Comparison of ENCODE assay signal across 10 cellular contexts in the genomic region with DNA sequence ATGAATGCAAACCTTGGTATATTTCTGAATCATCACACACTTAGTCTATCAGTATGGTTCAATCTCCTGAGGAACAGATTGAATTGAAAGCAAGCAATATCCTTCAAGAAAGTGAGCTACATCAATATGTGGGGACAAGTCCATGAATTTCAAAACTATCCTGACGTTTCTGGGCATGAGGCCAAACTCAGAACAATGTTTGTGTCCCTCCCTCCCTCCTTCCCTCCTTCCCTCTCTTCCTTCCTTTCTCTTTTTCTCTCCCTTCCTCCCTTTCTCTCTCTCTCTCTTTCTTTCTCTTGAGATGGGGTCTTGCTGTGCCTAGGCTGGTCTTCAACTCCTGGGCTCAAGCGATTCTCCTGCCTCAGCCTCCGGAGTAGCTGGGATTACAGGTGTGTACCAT. TPM values are rescaled to one million over a fixed set of nuclear protein-coding genes. Genes with fewer than 3 reads are reported as not detected.
DNase-seq lines count a peak whose midpoint lies in the region.
"Had no signal": no experiment of that assay in that cellular context is flagged by ENCODE, and none has a peak within 500 bp of the region (broad histone marks: within the 10 kb centered on the region; RNA-seq: fewer than 3 reads in every experiment).

No MANE protein-coding gene starts in this region.

- POLR2A ChIA-PET in CD4-positive, alpha-beta memory T cell (lab: Charles Lee; ENCODE audit: partially characterized antibody) = interaction anchor here (0.7 to 10.9 kb wide), 8 partner anchors 8 to 186 kb away, joined by 3 to 1033 read pairs (median 7); a partner anchor contains a TSS

- H3K36me3 ChIP-seq in CD4-positive, alpha-beta memory T cell (ENCODE audit: insufficient read depth, low read length) = no peaks in the 10 kb centered on the region

- H3K9me3 ChIP-seq in CD4-positive, alpha-beta memory T cell (ENCODE audit: control insufficient read depth in 1 of 2, low read length in 2 of 2) = no peaks in the 10 kb centered on the region
- H3K9me3 ChIP-seq: MG63 had no signal

- peaks cover 22 to 29% of the 10 kb centered on the region in 2 donors for H3K36me3 Mint-ChIP-seq in CD4-positive, alpha-beta memory T cell
- peaks cover 39% of the 10 kb centered on the region for H3K36me3 Mint-ChIP-seq in activated T-helper 1 cell treated with anti-CD3 and anti-CD28 coated beads, Interleukin-12 subunit alpha, Interleukin-12 subunit beta, Interleukin-2, Interleukin-4 antibody, amounts not matched to agents 30 ng/mL and 10 ng/mL and 1 ng/mL, durations not matched to agents 14 hours and 24 hours and 36 hours (ENCODE audit: low read depth)

- DNase-seq in CD4-positive, alpha-beta memory T cell = no peak
- DNase-seq in HT-29 (ENCODE audit: low spot score) (peak; percentile 19), iris pigment epithelial cell (ENCODE audit: low read depth) (peak; percentile 76), OCI-M2 (lab: John Stamatoyannopoulos, UW; ENCODE audit: unreplicated experiment) (no peak), NCI-H345 (lab: John Stamatoyannopoulos, UW) (no peak)
- DNase-seq in activated T-helper 1 cell treated with anti-CD3 and anti-CD28 coated beads, Interleukin-12 subunit alpha, Interleukin-12 subunit beta, Interleukin-2, Interleukin-4 antibody, amounts not matched to agents 30 ng/mL and 10 ng/mL and 1 ng/mL, durations not matched to agents 14 hours and 24 hours and 36 hours (ENCODE audit: low spot score) = no peak
- DNase-seq in stimulated activated naive CD4-positive, alpha-beta T cell treated with Interleukin-2 at 50 U/mL for 16 hours (lab: John Stamatoyannopoulos, UW) = no peak
- no peak for DNase-seq in activated effector memory CD4-positive, alpha-beta T cell treated with anti-CD3 and anti-CD28 coated beads, Interleukin-2, amount 50 U/mL, for 16 hours
- DNase-seq: MG63, T1000 had no signal

- peaks cover 48 to 67% (median 59%) of the 10 kb centered on the region in 4 donors for H3K4me1 Mint-ChIP-seq in CD4-positive, alpha-beta memory T cell
- peaks cover 64% of the 10 kb centered on the region for H3K4me1 Mint-ChIP-seq in activated T-helper 1 cell treated with anti-CD3 and anti-CD28 coated beads, Interleukin-12 subunit alpha, Interleukin-12 subunit beta, Interleukin-2, Interleukin-4 antibody, amounts not matched to agents 30 ng/mL and 10 ng/mL and 1 ng/mL, durations not matched to agents 14 hours and 24 hours and 36 hours (ENCODE audit: low read depth)

- H3K27me3 ChIP-seq in CD4-positive, alpha-beta memory T cell (ENCODE audit: insufficient read depth, low read length) = no peaks in the 10 kb centered on the region
- H3K27me3 ChIP-seq: MG63 had no signal

- intact Hi-C loops in CD4-positive, alpha-beta memory T cell (cut with micrococcal nuclease) = loop anchor here (1.0 to 10.0 kb wide), 3 partner anchors 8 to 1484 kb away; a partner anchor contains a TSS
- intact Hi-C loops in activated T-helper 1 cell treated with anti-CD3 and anti-CD28 coated beads, Interleukin-12 subunit alpha, Interleukin-12 subunit beta, Interleukin-2, Interleukin-4 antibody, amounts not matched to agents 30 ng/mL and 10 ng/mL and 1 ng/mL, durations not matched to agents 14 hours and 24 hours and 36 hours (cut with micrococcal nuclease) = loop anchor here (1.0 kb wide), 2 partner anchors 8 to 26 kb away; no protein-coding TSS in a partner anchor

- H3K27ac Mint-ChIP-seq in CD4-positive, alpha-beta memory T cell = peak overlapping the region; percentile 2 to 98 (median 97)
- H3K27ac Mint-ChIP-seq in activated T-helper 1 cell treated with anti-CD3 and anti-CD28 coated beads, Interleukin-12 subunit alpha, Interleukin-12 subunit beta, Interleukin-2, Interleukin-4 antibody, amounts not matched to agents 30 ng/mL and 10 ng/mL and 1 ng/mL, durations not matched to agents 14 hours and 24 hours and 36 hours = peak overlapping the region; percentile 74

- CTCF ChIA-PET in CD4-positive, alpha-beta memory T cell (lab: Charles Lee; ENCODE audit: partially characterized antibody) = interaction anchor here (1.1 to 2.0 kb wide), 4 partner anchors 8 to 30 kb away, joined by 4 to 29 read pairs (median 18); a partner anchor contains a TSS

- H3K27ac ChIP-seq in CD4-positive, alpha-beta memory T cell (ENCODE audit: low read depth, low read length) = peak overlapping the region; percentile 20

- H3K4me3 Mint-ChIP-seq in CD4-positive, alpha-beta memory T cell = peak overlapping the region in 4 of 8 donors; percentile 13 to 83 (median 38)
- no peak overlapping the region for H3K4me3 Mint-ChIP-seq in activated T-helper 1 cell treated with anti-CD3 and anti-CD28 coated beads, Interleukin-12 subunit alpha, Interleukin-12 subunit beta, Interleukin-2, Interleukin-4 antibody, amounts not matched to agents 30 ng/mL and 10 ng/mL and 1 ng/mL, durations not matched to agents 14 hours and 24 hours and 36 hours

- no peaks in the 10 kb centered on the region for H3K27me3 Mint-ChIP-seq in CD4-positive, alpha-beta memory T cell
- H3K27me3 Mint-ChIP-seq in activated T-helper 1 cell treated with anti-CD3 and anti-CD28 coated beads, Interleukin-12 subunit alpha, Interleukin-12 subunit beta, Interleukin-2, Interleukin-4 antibody, amounts not matched to agents 30 ng/mL and 10 ng/mL and 1 ng/mL, durations not matched to agents 14 hours and 24 hours and 36 hours (ENCODE audit: insufficient read depth) = no peaks in the 10 kb centered on the region

- no peaks in the 10 kb centered on the region for H3K9me3 Mint-ChIP-seq in CD4-positive, alpha-beta memory T cell
- H3K9me3 Mint-ChIP-seq in activated T-helper 1 cell treated with anti-CD3 and anti-CD28 coated beads, Interleukin-12 subunit alpha, Interleukin-12 subunit beta, Interleukin-2, Interleukin-4 antibody, amounts not matched to agents 30 ng/mL and 10 ng/mL and 1 ng/mL, durations not matched to agents 14 hours and 24 hours and 36 hours = no peaks in the 10 kb centered on the region

- peaks cover 63% of the 10 kb centered on the region for H3K4me1 ChIP-seq in CD4-positive, alpha-beta memory T cell (ENCODE audit: insufficient read depth, low read length)

- no peak overlapping the region for H3K4me3 ChIP-seq in CD4-positive, alpha-beta memory T cell (ENCODE audit: low read length in 2 of 2)
- H3K4me3 ChIP-seq: MG63 had no signal

RNA-seq across cellular contexts. Expression of a gene that starts 27.9 kb away (rescaled TPM):
- total RNA-seq in CD4-positive, alpha-beta memory T cell = 10 to 100 TPM; 81.4 to 84.3 TPM
- polyA plus RNA-seq in CD4-positive, alpha-beta memory T cell = 10 to 100 TPM; 52.1 to 94.1 TPM
- total RNA-seq in HT-29 (2014; rRNA removed; shearing (Covaris generic)) = 59.2 and 66.4 TPM in 2 replicates
- 207 and 217 TPM in 2 replicates for total RNA-seq in activated T-helper 1 cell treated with anti-CD3 and anti-CD28 coated beads, Interleukin-12 subunit alpha, Interleukin-12 subunit beta, Interleukin-2, Interleukin-4 antibody, amounts not matched to agents 30 ng/mL and 10 ng/mL and 1 ng/mL, durations not matched to agents 14 hours and 24 hours and 36 hours

Comparison
In these comparisons a context has a peak if more than half of its experiments do, and no peak if none do; other contexts are left out.
1. DNase-seq: peak in HT-29 (single experiment) and iris pigment epithelial cell (single experiment); none in CD4-positive, alpha-beta memory T cell (0 of 5), activated T-helper 1 cell treated with anti-CD3 and anti-CD28 coated beads, Interleukin-12 subunit alpha, Interleukin-12 subunit beta, Interleukin-2, Interleukin-4 antibody, amounts not matched to agents 30 ng/mL and 10 ng/mL and 1 ng/mL, durations not matched to agents 14 hours and 24 hours and 36 hours (single experiment), OCI-M2 (single experiment), stimulated activated naive CD4-positive, alpha-beta T cell treated with Interleukin-2 at 50 U/mL for 16 hours (single experiment), NCI-H345 (single experiment) and activated effector memory CD4-positive, alpha-beta T cell treated with anti-CD3 and anti-CD28 coated beads, Interleukin-2, amount 50 U/mL, for 16 hours (single experiment).